21 cellular contexts compared by ENCODE assay signal in genomic region chr4:23268072-23268771, GRCh38.
DNase-seq lines count a peak whose midpoint lies in the region; ATAC-seq and TF ChIP-seq lines count a peak whose summit lies in the region.
"Had no signal": no experiment of that assay in that cellular context is flagged by ENCODE, and none has a peak within 500 bp of the region (broad histone marks: within the 10 kb centered on the region; RNA-seq: fewer than 3 reads in every experiment).

No MANE protein-coding gene starts in this region.

- H3K36me3 Mint-ChIP-seq in endothelial cell (ENCODE audit: low read depth, unreplicated experiment), result no peaks in the 10 kb centered on the region
- H3K36me3 Mint-ChIP-seq: CD4-positive, CD25-positive, alpha-beta regulatory T cell had no signal

- no peak overlapping the region for H3K27ac Mint-ChIP-seq in endothelial cell (ENCODE audit: unreplicated experiment)
- H3K27ac Mint-ChIP-seq: B cell; CD4-positive, CD25-positive, alpha-beta regulatory T cell had no signal

- no peak overlapping the region for H3K27ac ChIP-seq in gastroesophageal sphincter
- H3K27ac ChIP-seq: HL-60, KMS-11 had no signal

- H3K9me3 Mint-ChIP-seq in endothelial cell (ENCODE audit: unreplicated experiment), result no peaks in the 10 kb centered on the region

- H3K4me3 Mint-ChIP-seq in endothelial cell (ENCODE audit: unreplicated experiment), result no peak overlapping the region
- H3K4me3 Mint-ChIP-seq: B cell; CD4-positive, CD25-positive, alpha-beta regulatory T cell had no signal

- H3K4me1 ChIP-seq in gastroesophageal sphincter, result no peaks in the 10 kb centered on the region
- H3K4me1 ChIP-seq: HAP-1 had no signal

- no peak overlapping the region for H3K4me3 ChIP-seq in gastroesophageal sphincter
- H3K4me3 ChIP-seq: HAP-1 had no signal

- no peaks in the 10 kb centered on the region for H3K4me1 Mint-ChIP-seq in endothelial cell (ENCODE audit: unreplicated experiment)
- H3K4me1 Mint-ChIP-seq: B cell had no signal

- WGBS in gastroesophageal sphincter (ENCODE audit: low coverage in 1 of 2), 2 donors, result 76 to 88% methylated on average over 2 to 3 of the region's 3 CpGs

- H3K27me3 ChIP-seq in gastroesophageal sphincter, result no peaks in the 10 kb centered on the region

- no peak for TF ChIP-seq CTCF in gastroesophageal sphincter (IDR thresholded peaks at IDR 0.05)
- no peak for TF ChIP-seq CTCF in endothelial cell (IDR thresholded peaks at IDR 0.05; ENCODE audit: unreplicated experiment)

- no peak for TF ChIP-seq EP300 in gastroesophageal sphincter (IDR thresholded peaks at IDR 0.05)

- TF ChIP-seq POLR2A in gastroesophageal sphincter (IDR thresholded peaks at IDR 0.05), result no peak

- H3K36me3 ChIP-seq in gastroesophageal sphincter, result no peaks in the 10 kb centered on the region
- H3K36me3 ChIP-seq: HAP-1 had no signal

- ATAC-seq in gastroesophageal sphincter, result no peak
- no peak for ATAC-seq in HG03521 (IDR thresholded peaks at IDR 0.05; ENCODE audit: unreplicated experiment)
- ATAC-seq: PC-3 had no signal

- peaks cover 1% of the 10 kb centered on the region for H3K27me3 Mint-ChIP-seq in endothelial cell (ENCODE audit: unreplicated experiment)
- H3K27me3 Mint-ChIP-seq: B cell; CD4-positive, CD25-positive, alpha-beta regulatory T cell had no signal

- DNase-seq in NCI-H2081 (lab: John Stamatoyannopoulos, UW), result peak; percentile 27 to 77
- DNase-seq in NCI-H2081 treated with DMSO at 0.1 percent for 48 hours (lab: John Stamatoyannopoulos, UW), result no peak
- DNase-seq in NCI-H748 (lab: John Stamatoyannopoulos, UW; ENCODE audit: unreplicated experiment), result peak; percentile 22
- DNase-seq in kidney tubule cell (ENCODE audit: low spot score), result peak; percentile 40
- DNase-seq in activated CD4-positive, alpha-beta T cell treated with anti-CD3 and anti-CD28 coated beads, Interleukin-2, amount 50 U/mL, for 4 hours, result no peak
- DNase-seq in endothelial cell (ENCODE audit: low spot score), result no peak
- DNase-seq: 8988T; CD4-positive, CD25-positive, alpha-beta regulatory T cell; EL; NCI-H1092 treated with DMSO at 0.1 percent for 48 hours; NCI-H187 treated with DMSO at 0.1 percent for 48 hours; NCI-H2171 treated with DMSO at 0.1 percent for 48 hours; NCI-H446 treated with DMSO at 0.1 percent for 48 hours; NCI-H82; PC-3 had no signal

- H3K9me3 ChIP-seq in gastroesophageal sphincter, result no peaks in the 10 kb centered on the region
- H3K9me3 ChIP-seq: HAP-1 had no signal

Comparison
In these comparisons a context has a peak if more than half of its experiments do, and no peak if none do; other contexts are left out.
1. DNase-seq: peak in NCI-H2081 (2 of 2), NCI-H748 (single experiment) and kidney tubule cell (single experiment); none in NCI-H2081 treated with DMSO at 0.1 percent for 48 hours (single experiment), activated CD4-positive, alpha-beta T cell treated with anti-CD3 and anti-CD28 coated beads, Interleukin-2, amount 50 U/mL, for 4 hours (0 of 2) and endothelial cell (single experiment).